Comparison of ENCODE assay signal across 1 cellular context in genomic region chr5:76083555-76084495, GRCh38.
TF ChIP-seq lines count a peak whose summit lies in the region.

No MANE protein-coding gene starts in this region.

TF ChIP-seq in HEK293, 187 proteins besides CTCF, POLR2A, EP300 and RAD21 (continued from another document):
- TF ChIP-seq ZNF449 (tag by site-specific recombination; IDR thresholded peaks at IDR 0.05), result no peak
- no peak for TF ChIP-seq ZNF133 (tag by site-specific recombination; IDR thresholded peaks at IDR 0.05)
